Comparison of ENCODE assay signal across 18 cellular contexts in the genomic region with DNA sequence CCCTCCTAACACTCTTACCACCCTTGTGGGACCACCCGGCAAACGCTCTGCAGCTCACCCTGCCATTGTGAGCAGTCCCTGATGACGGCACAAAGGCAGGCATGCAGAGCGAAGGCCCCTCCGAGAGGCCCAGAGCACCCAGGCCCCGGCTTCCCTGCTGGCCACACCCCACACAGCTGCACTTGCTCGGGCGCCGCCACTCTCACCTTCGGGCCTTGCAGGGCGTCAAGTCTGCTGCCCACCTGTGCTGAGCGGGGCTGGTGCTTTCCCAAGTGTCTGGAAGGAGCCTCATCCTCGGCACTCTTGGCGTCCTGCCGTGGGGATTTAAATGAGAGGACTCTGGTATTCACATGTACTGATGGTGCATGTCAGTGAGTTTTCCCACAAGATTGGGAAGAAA. TPM values are rescaled to one million over a fixed set of nuclear protein-coding genes. Genes with fewer than 3 reads are reported as not detected.
DNase-seq lines count a peak whose midpoint lies in the region; ATAC-seq lines count a peak whose summit lies in the region.
"Had no signal": no experiment of that assay in that cellular context is flagged by ENCODE, and none has a peak within 500 bp of the region (broad histone marks: within the 10 kb centered on the region; RNA-seq: fewer than 3 reads in every experiment).

No MANE protein-coding gene starts in this region.

- no peak for ATAC-seq in central memory CD8-positive, alpha-beta T cell (replicated peaks; ENCODE audit: extremely low read depth, poor library complexity, severe bottlenecking)
- no peak for ATAC-seq in HG02870 (IDR thresholded peaks at IDR 0.05; ENCODE audit: unreplicated experiment)

- H3K9me3 ChIP-seq in BLaER1: no peaks in the 10 kb centered on the region
- H3K9me3 ChIP-seq in BLaER1 treated with 17β-estradiol and CSF1 and Interleukin-3, amounts not matched to agents 10 nM and 100 nM (replicated peaks in 1 of 11): no peaks in the 10 kb centered on the region
- H3K9me3 ChIP-seq: MG63 had no signal

- H3K36me3 Mint-ChIP-seq in central memory CD8-positive, alpha-beta T cell (ENCODE audit: insufficient read depth): peaks cover 16% of the 10 kb centered on the region

- H3K27ac ChIP-seq in BLaER1: no peak overlapping the region
- H3K27ac ChIP-seq in BLaER1 treated with 17β-estradiol and CSF1 and Interleukin-3, amounts not matched to agents 10 nM and 100 nM: no peak overlapping the region

- no peaks in the 10 kb centered on the region for H4K20me1 ChIP-seq in BLaER1
- peaks cover 0 to 16% (median 0%) of the 10 kb centered on the region in 11 experiments; a peak in 4 of 22 replicates for H4K20me1 ChIP-seq in BLaER1 treated with 17β-estradiol and CSF1 and Interleukin-3, amounts not matched to agents 10 nM and 100 nM

- peak overlapping the region; percentile 83 for H3K27ac Mint-ChIP-seq in central memory CD8-positive, alpha-beta T cell (ENCODE audit: low read depth)
- H3K27ac Mint-ChIP-seq: CD14-positive monocyte, HFFc6 had no signal

- H3K4me2 ChIP-seq in BLaER1: peak overlapping the region; percentile 89
- peak overlapping the region in 8 of 11 experiments; percentile 75 to 91 (median 81); a peak in 14 of 22 replicates for H3K4me2 ChIP-seq in BLaER1 treated with 17β-estradiol and CSF1 and Interleukin-3, amounts not matched to agents 10 nM and 100 nM

- H3K4me3 ChIP-seq in BLaER1: no peak overlapping the region
- no peak overlapping the region for H3K4me3 ChIP-seq in BLaER1 treated with 17β-estradiol and CSF1 and Interleukin-3, amounts not matched to agents 10 nM and 100 nM
- H3K4me3 ChIP-seq in H7 (ENCODE audit: insufficient read depth, low read depth, low read length): no peak overlapping the region
- H3K4me3 ChIP-seq: MG63 had no signal

- peak; percentile 65 for DNase-seq in H7
- DNase-seq in central memory CD8-positive, alpha-beta T cell (ENCODE audit: low spot score in 2 of 2): no peak
- DNase-seq in DMS53 treated with DMSO at 0.1 percent for 48 hours (lab: John Stamatoyannopoulos, UW; ENCODE audit: unreplicated experiment): no peak
- DNase-seq in NCI-H1694 treated with DMSO at 0.1 percent for 48 hours (lab: John Stamatoyannopoulos, UW): no peak
- DNase-seq: ACHN, DND-41, HFFc6, KG1, MG63, NCI-H1048, NCI-H1436 treated with DMSO at 0.1 percent for 48 hours, NCI-H2029 treated with DMSO at 0.1 percent for 48 hours, NCI-H2171, NCI-H526 had no signal

- no peaks in the 10 kb centered on the region for H3K9me3 Mint-ChIP-seq in central memory CD8-positive, alpha-beta T cell
- H3K9me3 Mint-ChIP-seq: HFFc6 had no signal

- peaks cover 36% of the 10 kb centered on the region for H3K4me1 ChIP-seq in BLaER1
- peaks cover 15 to 48% (median 39%) of the 10 kb centered on the region in 10 experiments for H3K4me1 ChIP-seq in BLaER1 treated with 17β-estradiol and CSF1 and Interleukin-3, amounts not matched to agents 10 nM and 100 nM

- no peaks in the 10 kb centered on the region for H3K36me3 ChIP-seq in BLaER1
- H3K36me3 ChIP-seq in BLaER1 treated with 17β-estradiol and CSF1 and Interleukin-3, amounts not matched to agents 10 nM and 100 nM: peaks cover 0 to 4% (median 0%) of the 10 kb centered on the region in 11 experiments; a peak in 1 of 22 replicates
- no peaks in the 10 kb centered on the region for H3K36me3 ChIP-seq in H7 (replicated peaks; ENCODE audit: control insufficient read depth, insufficient read depth, low read length)

- H3K27me3 ChIP-seq in BLaER1 (peaks cover 3% of the 10 kb centered on the region; the same call in 1 of the 2 replicates), H7 (ENCODE audit: control insufficient read depth, insufficient read depth, low read length) (no peaks in the 10 kb centered on the region)
- H3K27me3 ChIP-seq in BLaER1 treated with 17β-estradiol and CSF1 and Interleukin-3, amounts not matched to agents 10 nM and 100 nM: peaks cover 0 to 22% (median 0%) of the 10 kb centered on the region in 11 experiments; a peak in 11 of 22 replicates
- H3K27me3 ChIP-seq: MG63 had no signal

- peaks cover 34% of the 10 kb centered on the region for H3K4me1 Mint-ChIP-seq in central memory CD8-positive, alpha-beta T cell
- H3K4me1 Mint-ChIP-seq: CD14-positive monocyte had no signal

- H3K9ac ChIP-seq in BLaER1: no peak overlapping the region
- 0 out of 22 replicates have a peak overlapping the region, but pooled peaks of 1 of the 11 experiments have one; percentile 10 for H3K9ac ChIP-seq in BLaER1 treated with 17β-estradiol and CSF1 and Interleukin-3, amounts not matched to agents 10 nM and 100 nM

- peak overlapping the region; percentile 60 for H3K4me3 Mint-ChIP-seq in central memory CD8-positive, alpha-beta T cell
- H3K4me3 Mint-ChIP-seq: CD14-positive monocyte, HFFc6 had no signal

- H3K27me3 Mint-ChIP-seq in central memory CD8-positive, alpha-beta T cell: no peaks in the 10 kb centered on the region

RNA-seq across cellular contexts. Expression of a gene that starts 30.3 kb away (rescaled TPM):
- 201 and 257 TPM in 2 replicates for total RNA-seq in H7 (2014; rRNA removed; shearing (Covaris generic))
